Comparison of ENCODE assay signal across 1 cellular context in the genomic region with DNA sequence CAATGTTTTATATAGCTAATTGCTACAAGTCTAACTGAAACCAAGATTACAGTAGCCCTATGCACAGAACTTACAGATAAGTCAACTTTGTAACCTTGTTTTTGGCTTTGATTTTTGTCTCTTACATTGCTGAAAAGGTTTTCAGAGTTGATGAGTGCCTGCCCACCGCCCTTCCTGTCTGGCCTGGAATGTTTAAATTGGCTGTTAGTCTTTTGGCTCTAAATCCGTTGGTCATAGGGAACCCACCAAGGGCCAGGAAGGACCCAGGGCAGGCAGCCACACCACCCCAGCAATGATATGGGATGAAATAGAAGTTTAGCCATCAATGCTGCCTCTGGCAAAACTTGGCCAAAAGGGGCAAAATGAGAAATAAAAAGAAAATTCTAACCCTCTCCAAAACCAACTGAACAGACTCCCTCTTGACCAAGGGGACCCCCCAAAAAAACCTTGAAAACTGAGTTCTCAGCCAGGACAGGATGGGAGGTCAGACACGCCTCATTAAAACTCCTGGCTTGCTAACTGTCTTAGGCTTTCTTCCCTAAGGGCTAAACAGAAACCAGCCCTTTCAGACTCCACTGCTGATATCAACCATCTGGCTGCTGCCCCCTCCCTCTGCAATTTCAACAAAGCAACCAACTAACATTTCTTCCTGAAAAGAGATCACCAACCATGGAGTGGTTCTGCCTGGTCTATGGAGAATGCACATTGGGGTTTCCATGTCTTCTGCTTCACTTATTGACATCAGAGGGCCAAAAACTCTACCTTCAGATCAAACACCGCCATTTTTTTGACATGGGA.
TF ChIP-seq lines count a peak whose summit lies in the region.

No MANE protein-coding gene starts in this region.

TF ChIP-seq in WTC11, 78 proteins besides CTCF, POLR2A, EP300 and RAD21 (continued from another document):
- TF ChIP-seq, protein P1, sequence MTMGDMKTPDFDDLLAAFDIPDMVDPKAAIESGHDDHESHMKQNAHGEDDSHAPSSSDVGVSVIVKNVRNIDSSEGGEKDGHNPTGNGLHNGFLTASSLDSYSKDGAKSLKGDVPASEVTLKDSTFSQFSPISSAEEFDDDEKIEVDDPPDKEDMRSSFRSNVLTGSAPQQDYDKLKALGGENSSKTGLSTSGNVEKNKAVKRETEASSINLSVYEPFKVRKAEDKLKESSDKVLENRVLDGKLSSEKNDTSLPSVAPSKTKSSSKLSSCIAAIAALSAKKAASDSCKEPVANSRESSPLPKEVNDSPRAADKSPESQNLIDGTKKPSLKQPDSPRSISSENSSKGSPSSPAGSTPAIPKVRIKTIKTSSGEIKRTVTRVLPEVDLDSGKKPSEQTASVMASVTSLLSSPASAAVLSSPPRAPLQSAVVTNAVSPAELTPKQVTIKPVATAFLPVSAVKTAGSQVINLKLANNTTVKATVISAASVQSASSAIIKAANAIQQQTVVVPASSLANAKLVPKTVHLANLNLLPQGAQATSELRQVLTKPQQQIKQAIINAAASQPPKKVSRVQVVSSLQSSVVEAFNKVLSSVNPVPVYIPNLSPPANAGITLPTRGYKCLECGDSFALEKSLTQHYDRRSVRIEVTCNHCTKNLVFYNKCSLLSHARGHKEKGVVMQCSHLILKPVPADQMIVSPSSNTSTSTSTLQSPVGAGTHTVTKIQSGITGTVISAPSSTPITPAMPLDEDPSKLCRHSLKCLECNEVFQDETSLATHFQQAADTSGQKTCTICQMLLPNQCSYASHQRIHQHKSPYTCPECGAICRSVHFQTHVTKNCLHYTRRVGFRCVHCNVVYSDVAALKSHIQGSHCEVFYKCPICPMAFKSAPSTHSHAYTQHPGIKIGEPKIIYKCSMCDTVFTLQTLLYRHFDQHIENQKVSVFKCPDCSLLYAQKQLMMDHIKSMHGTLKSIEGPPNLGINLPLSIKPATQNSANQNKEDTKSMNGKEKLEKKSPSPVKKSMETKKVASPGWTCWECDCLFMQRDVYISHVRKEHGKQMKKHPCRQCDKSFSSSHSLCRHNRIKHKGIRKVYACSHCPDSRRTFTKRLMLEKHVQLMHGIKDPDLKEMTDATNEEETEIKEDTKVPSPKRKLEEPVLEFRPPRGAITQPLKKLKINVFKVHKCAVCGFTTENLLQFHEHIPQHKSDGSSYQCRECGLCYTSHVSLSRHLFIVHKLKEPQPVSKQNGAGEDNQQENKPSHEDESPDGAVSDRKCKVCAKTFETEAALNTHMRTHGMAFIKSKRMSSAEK (CRISPR knock-in tag; IDR thresholded peaks at IDR 0.05; ENCODE audit: borderline replicate concordance): no peak
- TF ChIP-seq, protein P2, sequence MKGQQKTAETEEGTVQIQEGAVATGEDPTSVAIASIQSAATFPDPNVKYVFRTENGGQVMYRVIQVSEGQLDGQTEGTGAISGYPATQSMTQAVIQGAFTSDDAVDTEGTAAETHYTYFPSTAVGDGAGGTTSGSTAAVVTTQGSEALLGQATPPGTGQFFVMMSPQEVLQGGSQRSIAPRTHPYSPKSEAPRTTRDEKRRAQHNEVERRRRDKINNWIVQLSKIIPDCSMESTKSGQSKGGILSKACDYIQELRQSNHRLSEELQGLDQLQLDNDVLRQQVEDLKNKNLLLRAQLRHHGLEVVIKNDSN (CRISPR knock-in tag; IDR thresholded peaks at IDR 0.05): no peak
- TF ChIP-seq, protein P3, sequence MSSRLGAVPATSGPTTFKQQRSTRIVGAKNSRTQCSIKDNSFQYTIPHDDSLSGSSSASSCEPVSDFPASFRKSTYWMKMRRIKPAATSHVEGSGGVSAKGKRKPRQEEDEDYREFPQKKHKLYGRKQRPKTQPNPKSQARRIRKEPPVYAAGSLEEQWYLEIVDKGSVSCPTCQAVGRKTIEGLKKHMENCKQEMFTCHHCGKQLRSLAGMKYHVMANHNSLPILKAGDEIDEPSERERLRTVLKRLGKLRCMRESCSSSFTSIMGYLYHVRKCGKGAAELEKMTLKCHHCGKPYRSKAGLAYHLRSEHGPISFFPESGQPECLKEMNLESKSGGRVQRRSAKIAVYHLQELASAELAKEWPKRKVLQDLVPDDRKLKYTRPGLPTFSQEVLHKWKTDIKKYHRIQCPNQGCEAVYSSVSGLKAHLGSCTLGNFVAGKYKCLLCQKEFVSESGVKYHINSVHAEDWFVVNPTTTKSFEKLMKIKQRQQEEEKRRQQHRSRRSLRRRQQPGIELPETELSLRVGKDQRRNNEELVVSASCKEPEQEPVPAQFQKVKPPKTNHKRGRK (CRISPR knock-in tag; IDR thresholded peaks at IDR 0.05; ENCODE audit: borderline replicate concordance): no peak
- TF ChIP-seq MXD4 (CRISPR knock-in tag; IDR thresholded peaks at IDR 0.05; ENCODE audit: borderline replicate concordance): no peak
- TF ChIP-seq, protein P4, sequence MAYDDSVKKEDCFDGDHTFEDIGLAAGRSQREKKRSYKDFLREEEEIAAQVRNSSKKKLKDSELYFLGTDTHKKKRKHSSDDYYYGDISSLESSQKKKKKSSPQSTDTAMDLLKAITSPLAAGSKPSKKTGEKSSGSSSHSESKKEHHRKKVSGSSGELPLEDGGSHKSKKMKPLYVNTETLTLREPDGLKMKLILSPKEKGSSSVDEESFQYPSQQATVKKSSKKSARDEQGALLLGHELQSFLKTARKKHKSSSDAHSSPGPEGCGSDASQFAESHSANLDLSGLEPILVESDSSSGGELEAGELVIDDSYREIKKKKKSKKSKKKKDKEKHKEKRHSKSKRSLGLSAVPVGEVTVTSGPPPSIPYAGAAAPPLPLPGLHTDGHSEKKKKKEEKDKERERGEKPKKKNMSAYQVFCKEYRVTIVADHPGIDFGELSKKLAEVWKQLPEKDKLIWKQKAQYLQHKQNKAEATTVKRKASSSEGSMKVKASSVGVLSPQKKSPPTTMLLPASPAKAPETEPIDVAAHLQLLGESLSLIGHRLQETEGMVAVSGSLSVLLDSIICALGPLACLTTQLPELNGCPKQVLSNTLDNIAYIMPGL (CRISPR knock-in tag; IDR thresholded peaks at IDR 0.05): no peak
- no peak for TF ChIP-seq RORB (CRISPR knock-in tag; IDR thresholded peaks at IDR 0.05)
- no peak for TF ChIP-seq TCF7 (CRISPR knock-in tag; IDR thresholded peaks at IDR 0.05; ENCODE audit: low read depth)
- TF ChIP-seq FOXP1 (CRISPR knock-in tag; IDR thresholded peaks at IDR 0.05; ENCODE audit: borderline replicate concordance): no peak
